1 cellular context compared by ENCODE assay signal in the genomic region with DNA sequence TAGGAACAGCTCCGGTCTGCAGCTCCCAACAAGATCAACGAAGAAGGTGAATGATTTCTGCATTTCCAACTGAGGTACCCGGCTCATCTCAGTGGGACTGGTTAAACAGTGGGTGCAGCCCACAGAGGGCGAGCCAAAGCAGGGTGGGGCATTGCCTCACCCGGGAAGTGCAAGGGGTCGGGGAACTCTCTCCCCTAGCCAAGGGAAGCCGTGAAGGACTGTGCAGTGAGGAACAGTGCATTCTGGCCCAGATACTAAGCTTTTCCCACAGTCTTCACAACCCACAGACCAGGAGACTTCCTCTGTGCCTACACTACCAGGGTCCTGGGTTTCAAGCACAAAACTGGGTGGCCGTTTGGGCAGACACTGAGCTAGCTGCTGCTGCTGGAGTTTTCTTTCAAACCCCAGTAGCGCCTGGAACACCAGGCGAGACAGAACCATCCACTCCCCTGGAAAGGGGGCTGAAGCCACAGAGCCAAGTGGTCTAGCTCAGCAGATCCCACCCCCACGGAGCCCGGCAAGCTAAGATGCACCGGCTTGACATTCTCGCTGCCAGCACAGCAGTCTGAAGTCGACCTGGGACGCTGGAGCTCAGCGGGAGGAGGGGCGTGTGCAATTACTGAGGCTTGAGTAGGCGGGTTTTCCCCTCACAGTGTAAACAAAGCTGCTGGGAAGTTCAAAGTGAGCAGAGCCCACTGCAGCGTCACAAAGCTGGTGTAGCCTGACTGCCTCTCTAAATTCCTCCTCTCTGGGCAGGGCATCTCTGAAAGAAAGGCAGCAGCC.
TF ChIP-seq lines count a peak whose summit lies in the region.

No MANE protein-coding gene starts in this region.

TF ChIP-seq in HEK293, 187 proteins besides CTCF, POLR2A, EP300 and RAD21 (continued from another document and continues in another):
- TF ChIP-seq, protein P1, sequence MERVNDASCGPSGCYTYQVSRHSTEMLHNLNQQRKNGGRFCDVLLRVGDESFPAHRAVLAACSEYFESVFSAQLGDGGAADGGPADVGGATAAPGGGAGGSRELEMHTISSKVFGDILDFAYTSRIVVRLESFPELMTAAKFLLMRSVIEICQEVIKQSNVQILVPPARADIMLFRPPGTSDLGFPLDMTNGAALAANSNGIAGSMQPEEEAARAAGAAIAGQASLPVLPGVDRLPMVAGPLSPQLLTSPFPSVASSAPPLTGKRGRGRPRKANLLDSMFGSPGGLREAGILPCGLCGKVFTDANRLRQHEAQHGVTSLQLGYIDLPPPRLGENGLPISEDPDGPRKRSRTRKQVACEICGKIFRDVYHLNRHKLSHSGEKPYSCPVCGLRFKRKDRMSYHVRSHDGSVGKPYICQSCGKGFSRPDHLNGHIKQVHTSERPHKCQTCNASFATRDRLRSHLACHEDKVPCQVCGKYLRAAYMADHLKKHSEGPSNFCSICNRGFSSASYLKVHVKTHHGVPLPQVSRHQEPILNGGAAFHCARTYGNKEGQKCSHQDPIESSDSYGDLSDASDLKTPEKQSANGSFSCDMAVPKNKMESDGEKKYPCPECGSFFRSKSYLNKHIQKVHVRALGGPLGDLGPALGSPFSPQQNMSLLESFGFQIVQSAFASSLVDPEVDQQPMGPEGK (tag by site-specific recombination; IDR thresholded peaks at IDR 0.05) = peak; percentile 39; the same call in 1 of the 2 replicates
- TF ChIP-seq ZIC2 (tag by site-specific recombination; IDR thresholded peaks at IDR 0.05) = peak; percentile 98
- TF ChIP-seq ZNF138 (tag by site-specific recombination; IDR thresholded peaks at IDR 0.05; ENCODE audit: borderline replicate concordance) = no peak
- TF ChIP-seq, protein P2, sequence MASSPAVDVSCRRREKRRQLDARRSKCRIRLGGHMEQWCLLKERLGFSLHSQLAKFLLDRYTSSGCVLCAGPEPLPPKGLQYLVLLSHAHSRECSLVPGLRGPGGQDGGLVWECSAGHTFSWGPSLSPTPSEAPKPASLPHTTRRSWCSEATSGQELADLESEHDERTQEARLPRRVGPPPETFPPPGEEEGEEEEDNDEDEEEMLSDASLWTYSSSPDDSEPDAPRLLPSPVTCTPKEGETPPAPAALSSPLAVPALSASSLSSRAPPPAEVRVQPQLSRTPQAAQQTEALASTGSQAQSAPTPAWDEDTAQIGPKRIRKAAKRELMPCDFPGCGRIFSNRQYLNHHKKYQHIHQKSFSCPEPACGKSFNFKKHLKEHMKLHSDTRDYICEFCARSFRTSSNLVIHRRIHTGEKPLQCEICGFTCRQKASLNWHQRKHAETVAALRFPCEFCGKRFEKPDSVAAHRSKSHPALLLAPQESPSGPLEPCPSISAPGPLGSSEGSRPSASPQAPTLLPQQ (tag by site-specific recombination; IDR thresholded peaks at IDR 0.05) = no peak
- TF ChIP-seq, protein P3, sequence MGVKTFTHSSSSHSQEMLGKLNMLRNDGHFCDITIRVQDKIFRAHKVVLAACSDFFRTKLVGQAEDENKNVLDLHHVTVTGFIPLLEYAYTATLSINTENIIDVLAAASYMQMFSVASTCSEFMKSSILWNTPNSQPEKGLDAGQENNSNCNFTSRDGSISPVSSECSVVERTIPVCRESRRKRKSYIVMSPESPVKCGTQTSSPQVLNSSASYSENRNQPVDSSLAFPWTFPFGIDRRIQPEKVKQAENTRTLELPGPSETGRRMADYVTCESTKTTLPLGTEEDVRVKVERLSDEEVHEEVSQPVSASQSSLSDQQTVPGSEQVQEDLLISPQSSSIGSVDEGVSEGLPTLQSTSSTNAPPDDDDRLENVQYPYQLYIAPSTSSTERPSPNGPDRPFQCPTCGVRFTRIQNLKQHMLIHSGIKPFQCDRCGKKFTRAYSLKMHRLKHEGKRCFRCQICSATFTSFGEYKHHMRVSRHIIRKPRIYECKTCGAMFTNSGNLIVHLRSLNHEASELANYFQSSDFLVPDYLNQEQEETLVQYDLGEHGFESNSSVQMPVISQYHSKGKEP (tag by site-specific recombination; IDR thresholded peaks at IDR 0.05) = no peak
- no peak for TF ChIP-seq ZNF174 (tag by site-specific recombination; IDR thresholded peaks at IDR 0.05)
- no peak for TF ChIP-seq RBAK (tag by site-specific recombination; IDR thresholded peaks at IDR 0.05)
- no peak for TF ChIP-seq ZFP69B (tag by site-specific recombination; IDR thresholded peaks at IDR 0.05)
- no peak for TF ChIP-seq ZNF433 (tag by site-specific recombination; IDR thresholded peaks at IDR 0.05; ENCODE audit: low read depth)
- no peak for TF ChIP-seq ZBTB7A (tag by site-specific recombination; IDR thresholded peaks at IDR 0.05; ENCODE audit: low read depth)
- no peak for TF ChIP-seq SETDB1 (IDR thresholded peaks at IDR 0.05; ENCODE audit: insufficient read length, low read length)
- no peak for TF ChIP-seq ZNF548 (tag by site-specific recombination; IDR thresholded peaks at IDR 0.05)
- TF ChIP-seq ZNF843 (tag by site-specific recombination; IDR thresholded peaks at IDR 0.05) = no peak
- TF ChIP-seq ZBTB48 (tag by site-specific recombination; IDR thresholded peaks at IDR 0.05) = 0 out of 2 replicates have a peak, but pooled peaks have one; percentile 21
- TF ChIP-seq, protein P4, sequence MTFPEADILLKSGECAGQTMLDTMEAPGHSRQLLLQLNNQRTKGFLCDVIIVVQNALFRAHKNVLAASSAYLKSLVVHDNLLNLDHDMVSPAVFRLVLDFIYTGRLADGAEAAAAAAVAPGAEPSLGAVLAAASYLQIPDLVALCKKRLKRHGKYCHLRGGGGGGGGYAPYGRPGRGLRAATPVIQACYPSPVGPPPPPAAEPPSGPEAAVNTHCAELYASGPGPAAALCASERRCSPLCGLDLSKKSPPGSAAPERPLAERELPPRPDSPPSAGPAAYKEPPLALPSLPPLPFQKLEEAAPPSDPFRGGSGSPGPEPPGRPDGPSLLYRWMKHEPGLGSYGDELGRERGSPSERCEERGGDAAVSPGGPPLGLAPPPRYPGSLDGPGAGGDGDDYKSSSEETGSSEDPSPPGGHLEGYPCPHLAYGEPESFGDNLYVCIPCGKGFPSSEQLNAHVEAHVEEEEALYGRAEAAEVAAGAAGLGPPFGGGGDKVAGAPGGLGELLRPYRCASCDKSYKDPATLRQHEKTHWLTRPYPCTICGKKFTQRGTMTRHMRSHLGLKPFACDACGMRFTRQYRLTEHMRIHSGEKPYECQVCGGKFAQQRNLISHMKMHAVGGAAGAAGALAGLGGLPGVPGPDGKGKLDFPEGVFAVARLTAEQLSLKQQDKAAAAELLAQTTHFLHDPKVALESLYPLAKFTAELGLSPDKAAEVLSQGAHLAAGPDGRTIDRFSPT (tag by site-specific recombination; IDR thresholded peaks at IDR 0.05) = no peak
- TF ChIP-seq TCF7L2 (IDR thresholded peaks at IDR 0.05; ENCODE audit: borderline replicate concordance, low read depth, low read length) = peak; percentile 54; the same call in 1 of the 2 replicates
- TF ChIP-seq KLF1 (tag by site-specific recombination; IDR thresholded peaks at IDR 0.05) = peak; percentile 73
- TF ChIP-seq, protein P5, sequence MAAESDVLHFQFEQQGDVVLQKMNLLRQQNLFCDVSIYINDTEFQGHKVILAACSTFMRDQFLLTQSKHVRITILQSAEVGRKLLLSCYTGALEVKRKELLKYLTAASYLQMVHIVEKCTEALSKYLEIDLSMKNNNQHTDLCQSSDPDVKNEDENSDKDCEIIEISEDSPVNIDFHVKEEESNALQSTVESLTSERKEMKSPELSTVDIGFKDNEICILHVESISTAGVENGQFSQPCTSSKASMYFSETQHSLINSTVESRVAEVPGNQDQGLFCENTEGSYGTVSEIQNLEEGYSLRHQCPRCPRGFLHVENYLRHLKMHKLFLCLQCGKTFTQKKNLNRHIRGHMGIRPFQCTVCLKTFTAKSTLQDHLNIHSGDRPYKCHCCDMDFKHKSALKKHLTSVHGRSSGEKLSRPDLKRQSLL (tag by site-specific recombination; IDR thresholded peaks at IDR 0.05) = peak; percentile 79; the same call in 1 of the 2 replicates
- TF ChIP-seq ZNF114 (tag by site-specific recombination; IDR thresholded peaks at IDR 0.05) = no peak
- TF ChIP-seq ZSCAN16 (tag by site-specific recombination; IDR thresholded peaks at IDR 0.05) = peak; percentile 86
- TF ChIP-seq ZNF621 (tag by site-specific recombination; IDR thresholded peaks at IDR 0.05) = no peak
- no peak for TF ChIP-seq ZNF239 (tag by site-specific recombination; IDR thresholded peaks at IDR 0.05)
- TF ChIP-seq KLF9 (tag by site-specific recombination; IDR thresholded peaks at IDR 0.05; ENCODE audit: low read depth) = peak; percentile 48; the same call in 1 of the 2 replicates
- no peak for TF ChIP-seq ZNF623 (tag by site-specific recombination; IDR thresholded peaks at IDR 0.05)
- TF ChIP-seq ZNF10 (tag by site-specific recombination; IDR thresholded peaks at IDR 0.05) = no peak
- no peak for TF ChIP-seq ZNF560 (tag by site-specific recombination; IDR thresholded peaks at IDR 0.05; ENCODE audit: borderline replicate concordance)
- TF ChIP-seq FEZF1 (tag by site-specific recombination; IDR thresholded peaks at IDR 0.05) = peak; percentile 57
- peak; percentile 15; the same call in 1 of the 2 replicates for TF ChIP-seq ZBTB17 (tag by site-specific recombination; IDR thresholded peaks at IDR 0.05)
- TF ChIP-seq ZNF501 (tag by site-specific recombination; IDR thresholded peaks at IDR 0.05) = no peak
- no peak for TF ChIP-seq SCRT2 (tag by site-specific recombination; IDR thresholded peaks at IDR 0.05)
- TF ChIP-seq WT1 (tag by site-specific recombination; IDR thresholded peaks at IDR 0.05) = no peak
- TF ChIP-seq, protein P6, sequence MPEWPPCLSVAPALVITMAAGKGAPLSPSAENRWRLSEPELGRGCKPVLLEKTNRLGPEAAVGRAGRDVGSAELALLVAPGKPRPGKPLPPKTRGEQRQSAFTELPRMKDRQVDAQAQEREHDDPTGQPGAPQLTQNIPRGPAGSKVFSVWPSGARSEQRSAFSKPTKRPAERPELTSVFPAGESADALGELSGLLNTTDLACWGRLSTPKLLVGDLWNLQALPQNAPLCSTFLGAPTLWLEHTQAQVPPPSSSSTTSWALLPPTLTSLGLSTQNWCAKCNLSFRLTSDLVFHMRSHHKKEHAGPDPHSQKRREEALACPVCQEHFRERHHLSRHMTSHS (tag by site-specific recombination; IDR thresholded peaks at IDR 0.05) = no peak
- TF ChIP-seq SP7 (tag by site-specific recombination; IDR thresholded peaks at IDR 0.05) = peak; percentile 72; the same call in 1 of the 2 replicates
- TF ChIP-seq ZNF302 (tag by site-specific recombination; IDR thresholded peaks at IDR 0.05; ENCODE audit: low read depth) = no peak
- no peak for TF ChIP-seq ZNF544 (tag by site-specific recombination; IDR thresholded peaks at IDR 0.05)
- no peak for TF ChIP-seq ZNF549 (tag by site-specific recombination; IDR thresholded peaks at IDR 0.05)
- TF ChIP-seq, protein P7, sequence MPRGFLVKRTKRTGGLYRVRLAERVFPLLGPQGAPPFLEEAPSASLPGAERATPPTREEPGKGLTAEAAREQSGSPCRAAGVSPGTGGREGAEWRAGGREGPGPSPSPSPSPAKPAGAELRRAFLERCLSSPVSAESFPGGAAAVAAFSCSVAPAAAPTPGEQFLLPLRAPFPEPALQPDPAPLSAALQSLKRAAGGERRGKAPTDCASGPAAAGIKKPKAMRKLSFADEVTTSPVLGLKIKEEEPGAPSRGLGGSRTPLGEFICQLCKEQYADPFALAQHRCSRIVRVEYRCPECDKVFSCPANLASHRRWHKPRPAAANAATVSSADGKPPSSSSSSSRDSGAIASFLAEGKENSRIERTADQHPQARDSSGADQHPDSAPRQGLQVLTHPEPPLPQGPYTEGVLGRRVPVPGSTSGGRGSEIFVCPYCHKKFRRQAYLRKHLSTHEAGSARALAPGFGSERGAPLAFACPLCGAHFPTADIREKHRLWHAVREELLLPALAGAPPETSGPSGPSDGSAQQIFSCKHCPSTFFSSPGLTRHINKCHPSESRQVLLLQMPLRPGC (tag by site-specific recombination; IDR thresholded peaks at IDR 0.05) = no peak
- TF ChIP-seq, protein P8, sequence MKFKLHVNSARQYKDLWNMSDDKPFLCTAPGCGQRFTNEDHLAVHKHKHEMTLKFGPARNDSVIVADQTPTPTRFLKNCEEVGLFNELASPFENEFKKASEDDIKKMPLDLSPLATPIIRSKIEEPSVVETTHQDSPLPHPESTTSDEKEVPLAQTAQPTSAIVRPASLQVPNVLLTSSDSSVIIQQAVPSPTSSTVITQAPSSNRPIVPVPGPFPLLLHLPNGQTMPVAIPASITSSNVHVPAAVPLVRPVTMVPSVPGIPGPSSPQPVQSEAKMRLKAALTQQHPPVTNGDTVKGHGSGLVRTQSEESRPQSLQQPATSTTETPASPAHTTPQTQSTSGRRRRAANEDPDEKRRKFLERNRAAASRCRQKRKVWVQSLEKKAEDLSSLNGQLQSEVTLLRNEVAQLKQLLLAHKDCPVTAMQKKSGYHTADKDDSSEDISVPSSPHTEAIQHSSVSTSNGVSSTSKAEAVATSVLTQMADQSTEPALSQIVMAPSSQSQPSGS (tag by site-specific recombination; IDR thresholded peaks at IDR 0.05; ENCODE audit: low read depth) = no peak
- TF ChIP-seq ZNF600 (tag by site-specific recombination; IDR thresholded peaks at IDR 0.05) = 0 out of 2 replicates have a peak, but pooled peaks have one; percentile 61
- TF ChIP-seq HOXA7 (CRISPR knock-in tag; IDR thresholded peaks at IDR 0.05; ENCODE audit: borderline replicate concordance) = no peak
- TF ChIP-seq ZNF341 (tag by site-specific recombination; IDR thresholded peaks at IDR 0.05; ENCODE audit: low read depth) = peak; percentile 11; the same call in 1 of the 2 replicates
- peak; percentile 28; the same call in 1 of the 2 replicates for TF ChIP-seq ZBTB8A (tag by site-specific recombination; IDR thresholded peaks at IDR 0.05)
- TF ChIP-seq, protein P9, sequence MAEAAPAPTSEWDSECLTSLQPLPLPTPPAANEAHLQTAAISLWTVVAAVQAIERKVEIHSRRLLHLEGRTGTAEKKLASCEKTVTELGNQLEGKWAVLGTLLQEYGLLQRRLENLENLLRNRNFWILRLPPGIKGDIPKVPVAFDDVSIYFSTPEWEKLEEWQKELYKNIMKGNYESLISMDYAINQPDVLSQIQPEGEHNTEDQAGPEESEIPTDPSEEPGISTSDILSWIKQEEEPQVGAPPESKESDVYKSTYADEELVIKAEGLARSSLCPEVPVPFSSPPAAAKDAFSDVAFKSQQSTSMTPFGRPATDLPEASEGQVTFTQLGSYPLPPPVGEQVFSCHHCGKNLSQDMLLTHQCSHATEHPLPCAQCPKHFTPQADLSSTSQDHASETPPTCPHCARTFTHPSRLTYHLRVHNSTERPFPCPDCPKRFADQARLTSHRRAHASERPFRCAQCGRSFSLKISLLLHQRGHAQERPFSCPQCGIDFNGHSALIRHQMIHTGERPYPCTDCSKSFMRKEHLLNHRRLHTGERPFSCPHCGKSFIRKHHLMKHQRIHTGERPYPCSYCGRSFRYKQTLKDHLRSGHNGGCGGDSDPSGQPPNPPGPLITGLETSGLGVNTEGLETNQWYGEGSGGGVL (tag by site-specific recombination; IDR thresholded peaks at IDR 0.05) = no peak
- no peak for TF ChIP-seq ZNF426 (tag by site-specific recombination; IDR thresholded peaks at IDR 0.05)
